In genomic region chr11:91295591-91295990, GRCh38 we compare ENCODE assay signal across 18 cellular contexts.
DNase-seq lines count a peak whose midpoint lies in the region; ATAC-seq lines count a peak whose summit lies in the region.
"Had no signal": no experiment of that assay in that cellular context is flagged by ENCODE, and none has a peak within 500 bp of the region (broad histone marks: within the 10 kb centered on the region; RNA-seq: fewer than 3 reads in every experiment).

No MANE protein-coding gene starts in this region.

- no peaks in the 10 kb centered on the region for H3K9me3 ChIP-seq in HAP-1

- H3K27me3 ChIP-seq in HAP-1 (ENCODE audit: low read depth), result no peaks in the 10 kb centered on the region
- H3K27me3 ChIP-seq: foreskin keratinocyte, neural progenitor cell had no signal

- DNase-seq in NCI-H82 (lab: John Stamatoyannopoulos, UW) (peak; percentile 38), NCI-H82 treated with DMSO at 0.1 percent for 48 hours (lab: John Stamatoyannopoulos, UW; ENCODE audit: unreplicated experiment) (no peak), NCI-H2081 (lab: John Stamatoyannopoulos, UW) (no peak), HAP-1 (ENCODE audit: low spot score in 2 of 2) (no peak)
- no peak for DNase-seq in stimulated activated CD4-positive, alpha-beta T cell treated with anti-CD3 and anti-CD28 coated beads, Interleukin-4, amount 100 ng/mL, for 24 hours
- DNase-seq: 8988T; activated CD4-positive, alpha-beta T cell treated with anti-CD3 and anti-CD28 coated beads, Interleukin-2, amount 50 U/mL, for 1 hour; activated naive CD4-positive, alpha-beta T cell treated with anti-CD3 and anti-CD28 coated beads, Interleukin-2, amount 50 U/mL, for 16 hours; cortex of kidney; foreskin keratinocyte; GOT3; KBM-7; NCI-H1105; stimulated activated naive CD4-positive, alpha-beta T cell had no signal

- no peaks in the 10 kb centered on the region for H3K36me3 ChIP-seq in HAP-1 (replicated peaks)
- H3K36me3 ChIP-seq: neural progenitor cell had no signal

- no peak overlapping the region for H3K4me3 ChIP-seq in HAP-1
- H3K4me3 ChIP-seq: neural progenitor cell had no signal

- H3K4me1 ChIP-seq in HAP-1, result no peaks in the 10 kb centered on the region
- H3K4me1 ChIP-seq: foreskin keratinocyte, neural progenitor cell had no signal

- peak; percentile 67 for ATAC-seq in HG02678 (IDR thresholded peaks at IDR 0.05; ENCODE audit: unreplicated experiment)
- ATAC-seq in HG03565 (IDR thresholded peaks at IDR 0.05; ENCODE audit: unreplicated experiment), result peak; percentile 58
- ATAC-seq in GM21447 (IDR thresholded peaks at IDR 0.05; ENCODE audit: unreplicated experiment), result no peak
- ATAC-seq: foreskin keratinocyte had no signal

- in situ Hi-C loops in HAP-1 (cut with MboI; ENCODE audit: low sequenced_read_pairs), result no loop called here
